Comparison of ENCODE assay signal across 34 cellular contexts in the genomic region with DNA sequence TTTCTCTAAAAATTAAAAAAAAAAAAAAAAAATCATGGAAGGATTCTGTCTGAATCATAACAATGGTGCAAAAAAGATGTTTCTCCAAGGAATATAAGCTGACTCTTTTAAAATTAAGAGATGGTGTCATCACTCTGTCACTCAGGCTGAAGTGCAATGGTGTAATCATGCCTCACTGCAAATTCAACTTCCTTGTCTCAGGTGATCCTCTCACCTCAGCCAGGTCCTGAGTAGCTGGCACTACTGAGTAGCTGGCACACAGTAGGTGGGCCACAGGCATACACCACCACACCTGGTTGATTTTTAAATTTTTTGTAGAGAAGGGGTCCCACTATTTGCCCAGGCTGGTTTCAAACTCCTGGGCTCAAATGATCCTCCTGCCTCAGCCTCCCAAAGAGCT.
"Had no signal": no experiment of that assay in that cellular context is flagged by ENCODE, and none has a peak within 500 bp of the region (broad histone marks: within the 10 kb centered on the region; RNA-seq: fewer than 3 reads in every experiment).

No MANE protein-coding gene starts in this region.

- H3K27me3 Mint-ChIP-seq: activated B cell treated with CpG ODN at 0.5 μM for 24 hours; activated CD8-positive, alpha-beta memory T cell treated with anti-CD3 and anti-CD28 coated beads, Interleukin-2, amount 10 ng/mL, durations not matched to agents 7 days and 5 days; activated naive CD4-positive, alpha-beta T cell treated with anti-CD3 and anti-CD28 coated beads, Interleukin-2, amount 50 U/mL, for 24 hours; activated naive CD8-positive, alpha-beta T cell treated with anti-CD3 and anti-CD28 coated beads for 36 hours; activated naive CD8-positive, alpha-beta T cell treated with anti-CD3 and anti-CD28 coated beads, Interleukin-2, amount 50 U/mL, for 24 hours; activated T-helper 17 cell treated with anti-CD3 and anti-CD28 coated beads, Interleukin-2, amount 50 U/mL, for 72 hours; T-helper 17 cell had no signal

- H3K9me3 Mint-ChIP-seq: activated B cell treated with CpG ODN at 0.5 μM for 24 hours; activated naive CD4-positive, alpha-beta T cell treated with anti-CD3 and anti-CD28 coated beads for 36 hours; activated naive CD4-positive, alpha-beta T cell treated with anti-CD3 and anti-CD28 coated beads, Interleukin-2, amount 50 U/mL, for 24 hours; activated naive CD8-positive, alpha-beta T cell treated with anti-CD3 and anti-CD28 coated beads for 36 hours; activated naive CD8-positive, alpha-beta T cell treated with anti-CD3 and anti-CD28 coated beads, Interleukin-2, amount 50 U/mL, for 24 hours; activated T-helper 17 cell treated with anti-CD3 and anti-CD28 coated beads, Interleukin-2, amount 50 U/mL, for 72 hours; T-helper 2 cell treated with Interferon-gamma antibody and Interleukin-4, amounts not matched to agents 5 μg/mL and 100 μg/mL, for 36 hours had no signal

- H3K27ac Mint-ChIP-seq: activated B cell treated with CpG ODN at 0.5 μM for 24 hours; activated CD8-positive, alpha-beta memory T cell treated with anti-CD3 and anti-CD28 coated beads, Interleukin-2, amount 10 ng/mL, durations not matched to agents 7 days and 5 days; activated CD8-positive, alpha-beta T cell treated with anti-CD3 and anti-CD28 coated beads, Interleukin-2, amount 10 ng/mL, durations not matched to agents 7 days and 5 days; activated naive CD4-positive, alpha-beta T cell treated with anti-CD3 and anti-CD28 coated beads for 36 hours; activated naive CD4-positive, alpha-beta T cell treated with anti-CD3 and anti-CD28 coated beads, Interleukin-2, amount 50 U/mL, for 24 hours; T-helper 17 cell; T-helper 2 cell treated with Interferon-gamma antibody and Interleukin-4, amounts not matched to agents 5 μg/mL and 100 μg/mL, for 36 hours had no signal

- H3K4me3 ChIP-seq: adrenal gland, body of pancreas, cardiac muscle cell, colonic mucosa, esophagus muscularis mucosa, gastroesophageal sphincter, heart right ventricle had no signal

- ATAC-seq: activated CD4-positive, CD25-positive, alpha-beta regulatory T cell treated with anti-CD3 and anti-CD28 coated beads, Interleukin-2, amount 50 U/mL, for 24 hours; activated CD8-positive, alpha-beta memory T cell treated with anti-CD3 and anti-CD28 coated beads, Interleukin-2, amount 10 ng/mL, durations not matched to agents 7 days and 5 days; activated CD8-positive, alpha-beta T cell treated with anti-CD3 and anti-CD28 coated beads, Interleukin-2, amount 10 ng/mL, durations not matched to agents 7 days and 5 days; activated naive CD8-positive, alpha-beta T cell treated with anti-CD3 and anti-CD28 coated beads, Interleukin-2, amount 50 U/mL, for 24 hours; activated T-helper 17 cell treated with anti-CD3 and anti-CD28 coated beads, Interleukin-2, amount 50 U/mL, for 72 hours; body of pancreas; gastroesophageal sphincter; heart right ventricle; T-helper 17 cell had no signal

- H3K27ac ChIP-seq: adrenal gland, body of pancreas, cardiac muscle cell, colonic mucosa, esophagus muscularis mucosa, gastroesophageal sphincter, heart right ventricle, WERI-Rb-1 had no signal

- H3K4me1 ChIP-seq: body of pancreas, colonic mucosa, esophagus muscularis mucosa, gastroesophageal sphincter had no signal

- DNase-seq: activated B cell treated with CpG ODN at 0.5 μM for 24 hours; activated CD4-positive, alpha-beta T cell treated with anti-CD3 and anti-CD28 coated beads for 48 hours; activated CD4-positive, alpha-beta T cell treated with anti-CD3 and anti-CD28 coated beads, Interleukin-2, amount 50 U/mL, for 1 hour; activated CD4-positive, alpha-beta T cell treated with anti-CD3 and anti-CD28 coated beads, Interleukin-2, amount 50 U/mL, for 48 hours; activated CD8-positive, alpha-beta memory T cell treated with anti-CD3 and anti-CD28 coated beads, Interleukin-2, amount 10 ng/mL, durations not matched to agents 7 days and 5 days; activated CD8-positive, alpha-beta memory T cell treated with anti-CD3 and anti-CD28 coated beads, Interleukin-2, amount 50 U/mL, for 4 hours; activated CD8-positive, alpha-beta T cell treated with anti-CD3 and anti-CD28 coated beads, Interleukin-2, amount 10 ng/mL, durations not matched to agents 7 days and 5 days; activated effector memory CD4-positive, alpha-beta T cell treated with Interleukin-2 at 50 U/mL for 16 hours; activated gamma-delta T cell treated with Interleukin-2 at 50 U/mL for 16 hours; activated naive CD4-positive, alpha-beta T cell treated with anti-CD3 and anti-CD28 coated beads for 36 hours; activated naive CD8-positive, alpha-beta T cell treated with anti-CD3 and anti-CD28 coated beads for 36 hours; activated naive CD8-positive, alpha-beta T cell treated with anti-CD3 and anti-CD28 coated beads, Interleukin-2, amount 50 U/mL, for 24 hours; activated T-cell treated with anti-CD3 and anti-CD28 coated beads, Interleukin-2, amount 50 U/mL, for 1 hour; adrenal gland; amygdala; aorta; body of pancreas; central memory CD4-positive, alpha-beta T cell; cerebellar nuclear complex; colonic mucosa; effector CD8-positive, alpha-beta T cell; foreskin melanocyte; heart right ventricle; T-helper 1 cell; T-helper 17 cell; T1000; WERI-Rb-1 had no signal

- H3K27me3 ChIP-seq: adrenal gland, body of pancreas, cardiac muscle cell, colonic mucosa, esophagus muscularis mucosa, gastroesophageal sphincter, heart right ventricle had no signal

- H3K4me3 Mint-ChIP-seq: activated B cell treated with CpG ODN at 0.5 μM for 24 hours; activated CD8-positive, alpha-beta memory T cell treated with anti-CD3 and anti-CD28 coated beads, Interleukin-2, amount 10 ng/mL, durations not matched to agents 7 days and 5 days; activated CD8-positive, alpha-beta T cell treated with anti-CD3 and anti-CD28 coated beads, Interleukin-2, amount 10 ng/mL, durations not matched to agents 7 days and 5 days; activated naive CD4-positive, alpha-beta T cell treated with anti-CD3 and anti-CD28 coated beads for 36 hours; activated naive CD4-positive, alpha-beta T cell treated with anti-CD3 and anti-CD28 coated beads, Interleukin-2, amount 50 U/mL, for 24 hours; activated naive CD8-positive, alpha-beta T cell treated with anti-CD3 and anti-CD28 coated beads for 36 hours; activated naive CD8-positive, alpha-beta T cell treated with anti-CD3 and anti-CD28 coated beads, Interleukin-2, amount 50 U/mL, for 24 hours; T-helper 17 cell; T-helper 2 cell treated with Interferon-gamma antibody and Interleukin-4, amounts not matched to agents 5 μg/mL and 100 μg/mL, for 36 hours had no signal

- H3K36me3 ChIP-seq: colonic mucosa had no signal

- H3K9me3 ChIP-seq: adrenal gland, body of pancreas, colonic mucosa, esophagus muscularis mucosa, gastroesophageal sphincter, heart right ventricle had no signal
